18 cellular contexts compared by ENCODE assay signal in genomic region chr14:104144911-104145825, GRCh38. TPM values are rescaled to one million over a fixed set of nuclear protein-coding genes. Genes with fewer than 3 reads are reported as not detected.
DNase-seq lines count a peak whose midpoint lies in the region; ATAC-seq and TF ChIP-seq lines count a peak whose summit lies in the region.
"Had no signal": no experiment of that assay in that cellular context is flagged by ENCODE, and none has a peak within 500 bp of the region (broad histone marks: within the 10 kb centered on the region; RNA-seq: fewer than 3 reads in every experiment).

No MANE protein-coding gene starts in this region.

- no peak overlapping the region for H3K4me3 ChIP-seq in endodermal cell (ENCODE audit: low read length)
- H3K4me3 ChIP-seq in aorta (ENCODE audit: low read length in 2 of 2), result no peak overlapping the region
- H3K4me3 ChIP-seq: thoracic aorta had no signal

- no peaks in the 10 kb centered on the region for H3K9me3 Mint-ChIP-seq in stimulated activated naive CD8-positive, alpha-beta T cell treated with anti-CD3 and anti-CD28 coated beads, Interleukin-15, amount 100 ng/mL, for 72 hours
- no peaks in the 10 kb centered on the region for H3K9me3 Mint-ChIP-seq in endodermal cell
- H3K9me3 Mint-ChIP-seq in MCF 10A (ENCODE audit: unreplicated experiment), result no peaks in the 10 kb centered on the region
- H3K9me3 Mint-ChIP-seq: activated CD8-positive, alpha-beta T cell treated with anti-CD3 and anti-CD28 coated beads for 36 hours; central memory CD8-positive, alpha-beta T cell; effector memory CD8-positive, alpha-beta T cell had no signal

- CTCF ChIA-PET in MCF 10A (lab: Yijun Ruan, JAX), result interaction anchor here (0.6 to 1.2 kb wide), 3 partner anchors 52 to 1336 kb away, joined by 3 to 4 read pairs (median 3); no protein-coding TSS in a partner anchor

- H3K27me3 ChIP-seq in endodermal cell (ENCODE audit: control insufficient read depth, insufficient read depth, low read length, poor library complexity, severe bottlenecking), result no peaks in the 10 kb centered on the region
- H3K27me3 ChIP-seq in aorta (ENCODE audit: control insufficient read depth in 1 of 2, insufficient read depth in 2 of 2, low read length in 1 of 2), result no peaks in the 10 kb centered on the region

- H3K9me3 ChIP-seq in endodermal cell (ENCODE audit: control insufficient read depth, low read length) (no peaks in the 10 kb centered on the region), aorta (ENCODE audit: control insufficient read depth, low read length) (no peaks in the 10 kb centered on the region)
- H3K9me3 ChIP-seq: thoracic aorta had no signal

- H3K36me3 Mint-ChIP-seq in endodermal cell (ENCODE audit: low read depth) (peaks cover 9% of the 10 kb centered on the region), MCF 10A (ENCODE audit: insufficient read depth, unreplicated experiment) (no peaks in the 10 kb centered on the region)

- H3K27ac ChIP-seq in endodermal cell (ENCODE audit: low read depth, low read length), result no peak overlapping the region
- no peak overlapping the region for H3K27ac ChIP-seq in aorta (ENCODE audit: low read depth in 1 of 2, low read length in 2 of 2)
- H3K27ac ChIP-seq: thoracic aorta had no signal

- no TSS peak for BruUV-seq in MCF 10A (replicated peaks; lab: Mats Ljungman, UMichigan)

- no peak overlapping the region for H3K9ac ChIP-seq in endodermal cell (ENCODE audit: extremely low read depth, low read length, poor library complexity, severe bottlenecking)

- peaks cover 4% of the 10 kb centered on the region for H3K36me3 ChIP-seq in endodermal cell (ENCODE audit: control insufficient read depth, insufficient read depth, low read length)
- no peaks in the 10 kb centered on the region for H3K36me3 ChIP-seq in aorta (ENCODE audit: control insufficient read depth in 1 of 2, insufficient read depth in 2 of 2, low read length in 1 of 2)
- H3K36me3 ChIP-seq: thoracic aorta had no signal

- no peak for ATAC-seq in stimulated activated naive CD8-positive, alpha-beta T cell treated with anti-CD3 and anti-CD28 coated beads, Interleukin-15, Interleukin-2, amounts not matched to agents 100 U/mL and 50 U/mL, for 24 hours
- ATAC-seq in stimulated activated naive CD8-positive, alpha-beta T cell treated with anti-CD3 and anti-CD28 coated beads, Interleukin-15, amount 100 ng/mL, for 72 hours, result no peak
- ATAC-seq in aorta (ENCODE audit: low FRiP score), result no peak
- ATAC-seq: activated CD8-positive, alpha-beta T cell treated with anti-CD3 and anti-CD28 coated beads for 36 hours; effector memory CD8-positive, alpha-beta T cell had no signal

- H3K4me1 Mint-ChIP-seq in stimulated activated naive CD8-positive, alpha-beta T cell treated with anti-CD3 and anti-CD28 coated beads, Interleukin-15, amount 100 ng/mL, for 72 hours, result peaks cover under 1% of the 10 kb centered on the region
- H3K4me1 Mint-ChIP-seq in endodermal cell (peaks cover 30% of the 10 kb centered on the region), MCF 10A (ENCODE audit: insufficient read depth, unreplicated experiment) (no peaks in the 10 kb centered on the region)
- H3K4me1 Mint-ChIP-seq: central memory CD8-positive, alpha-beta T cell had no signal

- POLR2A ChIA-PET in MCF 10A (lab: Yijun Ruan, JAX), result no interaction called here

- intact Hi-C loops in aorta (cut with DNase I), result no loop called here
- intact Hi-C loops in MCF 10A (cut with micrococcal nuclease), result no loop called here

- WGBS in endodermal cell (ENCODE audit: insufficient coverage in 1 of 2, insufficient read length in 1 of 2), 2 experiments, result 93% methylated on average over 31 to 37 of the region's 37 CpGs
- 78 to 80% methylated on average over 37 of the region's 37 CpGs for WGBS in aorta, 2 donors

- no peak overlapping the region for H3K27ac Mint-ChIP-seq in stimulated activated naive CD8-positive, alpha-beta T cell treated with anti-CD3 and anti-CD28 coated beads, Interleukin-15, amount 100 ng/mL, for 72 hours
- H3K27ac Mint-ChIP-seq in endodermal cell (peak overlapping the region; percentile 35), MCF 10A (ENCODE audit: low read depth, unreplicated experiment) (no peak overlapping the region)
- H3K27ac Mint-ChIP-seq: activated CD8-positive, alpha-beta T cell treated with anti-CD3 and anti-CD28 coated beads for 36 hours; effector memory CD8-positive, alpha-beta T cell had no signal

- TF ChIP-seq CTCF in endodermal cell (conservative IDR thresholded peaks at IDR 0.05) (no peak), MCF 10A (IDR thresholded peaks at IDR 0.05; ENCODE audit: unreplicated experiment) (no peak)

- H3K4me1 ChIP-seq in endodermal cell (ENCODE audit: control insufficient read depth, insufficient read depth, low read length) (peaks cover 8% of the 10 kb centered on the region), aorta (ENCODE audit: control insufficient read depth in 1 of 2, insufficient read depth in 2 of 2, low read length in 2 of 2) (no peaks in the 10 kb centered on the region)

- H3K27me3 Mint-ChIP-seq in stimulated activated naive CD8-positive, alpha-beta T cell treated with anti-CD3 and anti-CD28 coated beads, Interleukin-15, amount 100 ng/mL, for 72 hours, result peaks cover 44% of the 10 kb centered on the region
- H3K27me3 Mint-ChIP-seq in endodermal cell (ENCODE audit: insufficient read depth), result no peaks in the 10 kb centered on the region
- peaks cover 42% of the 10 kb centered on the region for H3K27me3 Mint-ChIP-seq in MCF 10A (ENCODE audit: insufficient read depth, unreplicated experiment)
- H3K27me3 Mint-ChIP-seq: activated CD8-positive, alpha-beta T cell treated with anti-CD3 and anti-CD28 coated beads for 36 hours had no signal

- peak; percentile 2 for DNase-seq in stimulated activated naive CD8-positive, alpha-beta T cell treated with anti-CD3 and anti-CD28 coated beads, Interleukin-15, Interleukin-2, amounts not matched to agents 100 U/mL and 50 U/mL, for 24 hours
- no peak for DNase-seq in stimulated activated naive CD8-positive, alpha-beta T cell treated with anti-CD3 and anti-CD28 coated beads, Interleukin-15, amount 100 ng/mL, for 72 hours
- peak; percentile 40 for DNase-seq in endodermal cell
- DNase-seq in mesenteric fat pad (ENCODE audit: low spot score), result peak; percentile 84
- peak; percentile 33 to 69 for DNase-seq in aorta
- DNase-seq in NCI-H1105 (lab: John Stamatoyannopoulos, UW), result no peak
- no peak for DNase-seq in Kasumi-1 (lab: John Stamatoyannopoulos, UW)
- no peak for DNase-seq in MCF 10A (ENCODE audit: unreplicated experiment)
- DNase-seq: activated CD8-positive, alpha-beta T cell treated with anti-CD3 and anti-CD28 coated beads for 36 hours; activated T-cell treated with anti-CD3 and anti-CD28 coated beads, Interleukin-2, amount 50 U/mL, for 48 hours; effector memory CD8-positive, alpha-beta T cell; GOT3; NCI-H1436 treated with DMSO at 0.1 percent for 48 hours; RPMI8226; SW 1271 had no signal

- no peak overlapping the region for H3K4me3 Mint-ChIP-seq in stimulated activated naive CD8-positive, alpha-beta T cell treated with anti-CD3 and anti-CD28 coated beads, Interleukin-15, amount 100 ng/mL, for 72 hours
- no peak overlapping the region for H3K4me3 Mint-ChIP-seq in endodermal cell
- no peak overlapping the region for H3K4me3 Mint-ChIP-seq in MCF 10A (ENCODE audit: unreplicated experiment)
- H3K4me3 Mint-ChIP-seq: activated CD8-positive, alpha-beta T cell treated with anti-CD3 and anti-CD28 coated beads for 36 hours; central memory CD8-positive, alpha-beta T cell; effector memory CD8-positive, alpha-beta T cell had no signal

RNA-seq across cellular contexts. Expression of gene KIF26A, which starts 6.8 kb away (rescaled TPM):
- total RNA-seq in endodermal cell (10 to 100 TPM; 36.7 to 54.8 TPM), mesenteric fat pad (3.2 TPM), aorta (1 to 10 TPM; 4.6 to 8.3 TPM), MCF 10A (2022) (0.26 and 0.39 TPM in 2 replicates)
- 9.9 TPM for polyA plus RNA-seq in endodermal cell (2013, experiment 1 of 2)
- polyA plus RNA-seq in endodermal cell (2013, experiment 2 of 2), result 8.4 TPM
- 1 to 10 TPM in 1 of 2 donors, under 1 TPM in 1; 0.13 to 1.9 TPM for polyA plus RNA-seq in aorta

RNA-seq across cellular contexts. Expression of gene ASPG, which starts 59.7 kb away (rescaled TPM):
- 1 to 10 TPM in 1 of 2 donors, under 1 TPM in 1; 0.71 to 1.4 TPM for total RNA-seq in endodermal cell
- polyA plus RNA-seq in endodermal cell (2013, experiment 1 of 2), result 0.32 TPM
- polyA plus RNA-seq in endodermal cell (2013, experiment 2 of 2), result 0.33 TPM
- 1.1 TPM for total RNA-seq in mesenteric fat pad
- total RNA-seq in aorta, result 1 to 10 TPM in 1 of 2 donors, under 1 TPM in 1; 0.13 to 2.2 TPM
- 1 to 10 TPM in 1 of 2 donors, under 1 TPM in 1; 0.20 to 1.6 TPM for polyA plus RNA-seq in aorta
- 0.05 and 0.12 TPM in 2 replicates for total RNA-seq in MCF 10A (2022)
- total RNA-seq: activated CD8-positive, alpha-beta T cell treated with anti-CD3 and anti-CD28 coated beads for 36 hours; osteocyte had no signal

Comparison
In these comparisons a context has a peak if more than half of its experiments do, and no peak if none do; other contexts are left out.
1. DNase-seq: peak in stimulated activated naive CD8-positive, alpha-beta T cell treated with anti-CD3 and anti-CD28 coated beads, Interleukin-15, Interleukin-2, amounts not matched to agents 100 U/mL and 50 U/mL, for 24 hours (single experiment), endodermal cell (single experiment), mesenteric fat pad (single experiment) and aorta (2 of 2); none in stimulated activated naive CD8-positive, alpha-beta T cell treated with anti-CD3 and anti-CD28 coated beads, Interleukin-15, amount 100 ng/mL, for 72 hours (0 of 2), NCI-H1105 (single experiment), Kasumi-1 (0 of 2) and MCF 10A (single experiment).